In the genomic region with DNA sequence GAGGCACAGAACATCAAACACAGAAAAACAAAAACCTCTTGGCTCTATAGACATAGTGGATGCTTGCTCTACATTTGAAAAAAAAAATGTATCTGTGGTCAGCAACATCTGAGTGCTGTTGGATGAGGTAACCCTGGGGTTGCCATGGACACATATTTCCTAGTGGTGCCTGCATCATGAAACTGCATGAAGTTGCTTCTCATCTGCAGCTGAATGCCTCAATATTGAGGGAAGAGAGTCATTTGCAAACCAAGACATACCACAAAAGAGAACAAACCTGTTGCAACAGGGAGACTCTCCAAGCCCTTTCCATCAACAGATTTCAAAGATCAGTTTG, we compare ENCODE assay signal across 17 cellular contexts.
DNase-seq lines count a peak whose midpoint lies in the region; ATAC-seq, FAIRE-seq and TF ChIP-seq lines count a peak whose summit lies in the region.
"Had no signal": no experiment of that assay in that cellular context is flagged by ENCODE, and none has a peak within 500 bp of the region (broad histone marks: within the 10 kb centered on the region; RNA-seq: fewer than 3 reads in every experiment).

No MANE protein-coding gene starts in this region.

- peaks cover 41% of the 10 kb centered on the region for H3K4me1 Mint-ChIP-seq in neural progenitor cell
- H3K4me1 Mint-ChIP-seq: T-helper 17 cell had no signal

- peaks cover 2% of the 10 kb centered on the region for H3K27me3 Mint-ChIP-seq in neural progenitor cell (ENCODE audit: insufficient read depth, low read depth)

- H3K9me3 ChIP-seq in neural progenitor cell (ENCODE audit: low read depth) (no peaks in the 10 kb centered on the region), HepG2 (ENCODE audit: low read length) (no peaks in the 10 kb centered on the region)

- H3K79me2 ChIP-seq in neural progenitor cell (ENCODE audit: low read depth) (no peaks in the 10 kb centered on the region), HepG2 (ENCODE audit: insufficient read depth, low read length) (no peaks in the 10 kb centered on the region)

- H3K4me3 Mint-ChIP-seq in neural progenitor cell = no peak overlapping the region
- H3K4me3 Mint-ChIP-seq: CD8-positive, alpha-beta T cell; nephron progenitor cell; T-helper 17 cell had no signal

- CTCF ChIA-PET in RWPE1 (lab: Yijun Ruan, JAX) = no interaction called here
- CTCF ChIA-PET in HepG2 (lab: Yijun Ruan, JAX; ENCODE audit: low intra/inter-chr PET ratio, low total read pairs) = no interaction called here

- TF ChIP-seq POLR2A in NB4 (IDR thresholded peaks at IDR 0.05; ENCODE audit: extremely low read depth, insufficient read length) (no peak), HepG2 (IDR thresholded peaks at IDR 0.05; ENCODE audit: insufficient read depth in 1 of 2, low read depth in 2 of 2, low read length in 2 of 2) (no peak)

- H3K4me3 ChIP-seq in NB4 (ENCODE audit: low read depth, low read length) (no peak overlapping the region), epithelial cell of esophagus (ENCODE audit: low read length) (no peak overlapping the region), neural progenitor cell (no peak overlapping the region), HepG2 (replicated peaks in 1 of 3; ENCODE audit: insufficient read depth in 1 of 3, low read depth in 2 of 3, low read length in 3 of 3) (no peak overlapping the region)

- no peak overlapping the region for H3K27ac ChIP-seq in neural progenitor cell
- no peak overlapping the region for H3K27ac ChIP-seq in RWPE1
- no peak overlapping the region for H3K27ac ChIP-seq in HepG2 (ENCODE audit: extremely low read length, insufficient read depth, low read length)

- no peak overlapping the region for H2AFZ ChIP-seq in neural progenitor cell (replicated peaks)
- H2AFZ ChIP-seq in HepG2 (ENCODE audit: low read length) = no peak overlapping the region

- no peaks in the 10 kb centered on the region for H4K20me1 ChIP-seq in neural progenitor cell (ENCODE audit: low read depth)
- no peaks in the 10 kb centered on the region for H4K20me1 ChIP-seq in HepG2 (ENCODE audit: insufficient read depth, low read length)

- no peak for ATAC-seq in HepG2
- ATAC-seq: CD8-positive, alpha-beta T cell; left ventricle myocardium superior; T-helper 17 cell had no signal

- H3K27ac Mint-ChIP-seq in neural progenitor cell = peak overlapping the region; percentile 87
- H3K27ac Mint-ChIP-seq: CD8-positive, alpha-beta T cell; nephron progenitor cell; T-helper 17 cell had no signal

- no peaks in the 10 kb centered on the region for H3K27me3 ChIP-seq in neural progenitor cell
- H3K27me3 ChIP-seq in HepG2 (ENCODE audit: control insufficient read depth in 1 of 2, insufficient read depth in 2 of 2, low read length in 2 of 2) = peaks cover 0 to 10% of the 10 kb centered on the region in 2 experiments; a peak in 3 of 5 replicates

- no peak for TF ChIP-seq CTCF in NB4 (IDR thresholded peaks at IDR 0.05; ENCODE audit: low read depth, low read length)
- TF ChIP-seq CTCF in epithelial cell of esophagus (IDR thresholded peaks at IDR 0.05; ENCODE audit: insufficient read depth, low read depth, low read length, missing control alignments) = no peak
- TF ChIP-seq CTCF in neural progenitor cell (IDR thresholded peaks at IDR 0.05) = no peak
- no peak for TF ChIP-seq CTCF in RWPE1 (conservative IDR thresholded peaks at IDR 0.05; ENCODE audit: low read depth)
- no peak for TF ChIP-seq CTCF in HepG2 (CRISPR knock-in tag; IDR thresholded peaks at IDR 0.05)

- H3K4me1 ChIP-seq in neural progenitor cell = no peaks in the 10 kb centered on the region
- no peaks in the 10 kb centered on the region for H3K4me1 ChIP-seq in HepG2 (ENCODE audit: insufficient read depth, low read length)

- no TSS peak for BruUV-seq in HepG2 (replicated peaks; lab: Mats Ljungman, UMichigan)

- POLR2A ChIA-PET in RWPE1 (lab: Yijun Ruan, JAX; ENCODE audit: low non-redundant PET) = no interaction called here
- POLR2A ChIA-PET in HepG2 (lab: Yijun Ruan, JAX) = no interaction called here

- intact Hi-C loops in HepG2 (cut with micrococcal nuclease; ENCODE audit: unreplicated experiment) = no loop called here

- TF ChIP-seq EP300 in HepG2 (IDR thresholded peaks at IDR 0.05; ENCODE audit: low read depth in 2 of 2, low read length in 2 of 2) = no peak
- no peak for TF ChIP-seq EP300 in HepG2 (CRISPR knock-in tag; IDR thresholded peaks at IDR 0.05; ENCODE audit: borderline replicate concordance)

- H3K9me3 Mint-ChIP-seq in neural progenitor cell = peaks cover 2% of the 10 kb centered on the region
- H3K9me3 Mint-ChIP-seq: CD8-positive, alpha-beta T cell; nephron progenitor cell had no signal

- H3K36me3 ChIP-seq in neural progenitor cell = no peaks in the 10 kb centered on the region
- H3K36me3 ChIP-seq in HepG2 (replicated peaks in 1 of 2; ENCODE audit: control insufficient read depth in 1 of 2, insufficient read depth in 2 of 2, low read length in 2 of 2) = no peaks in the 10 kb centered on the region

- in situ Hi-C loops in HepG2 (cut with HindIII; ENCODE audit: extremely low pct_ligation_motif_present, low pct_unique_long_range_greater_than_20kb) = no loop called here

- H3F3A ChIP-seq in neural progenitor cell (ENCODE audit: low read depth) = no peaks in the 10 kb centered on the region

- no peak overlapping the region for H3K4me2 ChIP-seq in neural progenitor cell
- H3K4me2 ChIP-seq in HepG2 (ENCODE audit: low read depth, low read length) = no peak overlapping the region

- H3K9ac ChIP-seq in neural progenitor cell (no peak overlapping the region), HepG2 (ENCODE audit: insufficient read depth, low read depth, low read length) (no peak overlapping the region)

- DNase-seq in GM03348 (ENCODE audit: low spot score) (peak; percentile 53), NB4 (ENCODE audit: low read depth) (peak; percentile 7), epithelial cell of esophagus (ENCODE audit: low read depth) (peak; percentile 45), neural progenitor cell (ENCODE audit: low spot score) (no peak), RWPE1 (ENCODE audit: low spot score) (no peak), NCI-H2029 treated with DMSO at 0.1 percent for 48 hours (lab: John Stamatoyannopoulos, UW) (no peak), HepG2 (ENCODE audit: low spot score) (no peak)
- DNase-seq in stimulated activated CD4-positive, alpha-beta T cell treated with anti-CD3 and anti-CD28 coated beads, Interleukin-4, amount 100 ng/mL, for 4 hours = no peak
- DNase-seq: activated CD4-positive, alpha-beta T cell treated with anti-CD3 and anti-CD28 coated beads for 4 hours; CD8-positive, alpha-beta T cell; effector CD4-positive, alpha-beta T cell; left ventricle myocardium superior; NCI-H1092 treated with DMSO at 0.1 percent for 48 hours; NCI-H446; nephron progenitor cell; RPMI8226; T-helper 17 cell had no signal

- FAIRE-seq in HepG2 (lab: Jason Lieb, UNC) = no peak

- H3K36me3 Mint-ChIP-seq in neural progenitor cell = no peaks in the 10 kb centered on the region
- H3K36me3 Mint-ChIP-seq: CD8-positive, alpha-beta T cell had no signal

- TF ChIP-seq RAD21 in HepG2 (CRISPR knock-in tag; IDR thresholded peaks at IDR 0.05) = no peak

TF ChIP-seq in HepG2, 621 proteins besides CTCF, POLR2A, EP300 and RAD21:
- TF ChIP-seq BHLHE40 (IDR thresholded peaks at IDR 0.05; ENCODE audit: low read length) (no peak), ZC3H4 (CRISPR knock-in tag; IDR thresholded peaks at IDR 0.05; ENCODE audit: borderline replicate concordance) (no peak), ZNF670 (CRISPR knock-in tag; IDR thresholded peaks at IDR 0.05; ENCODE audit: borderline replicate concordance) (no peak), ZNF792 (CRISPR knock-in tag; IDR thresholded peaks at IDR 0.05) (no peak), ARNT2 (CRISPR knock-in tag; IDR thresholded peaks at IDR 0.05; ENCODE audit: low read depth) (no peak)
- TF ChIP-seq, protein P1, sequence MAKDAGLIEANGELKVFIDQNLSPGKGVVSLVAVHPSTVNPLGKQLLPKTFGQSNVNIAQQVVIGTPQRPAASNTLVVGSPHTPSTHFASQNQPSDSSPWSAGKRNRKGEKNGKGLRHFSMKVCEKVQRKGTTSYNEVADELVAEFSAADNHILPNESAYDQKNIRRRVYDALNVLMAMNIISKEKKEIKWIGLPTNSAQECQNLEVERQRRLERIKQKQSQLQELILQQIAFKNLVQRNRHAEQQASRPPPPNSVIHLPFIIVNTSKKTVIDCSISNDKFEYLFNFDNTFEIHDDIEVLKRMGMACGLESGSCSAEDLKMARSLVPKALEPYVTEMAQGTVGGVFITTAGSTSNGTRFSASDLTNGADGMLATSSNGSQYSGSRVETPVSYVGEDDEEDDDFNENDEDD (CRISPR knock-in tag; IDR thresholded peaks at IDR 0.05; ENCODE audit: borderline replicate concordance) = no peak
- TF ChIP-seq, protein P2, sequence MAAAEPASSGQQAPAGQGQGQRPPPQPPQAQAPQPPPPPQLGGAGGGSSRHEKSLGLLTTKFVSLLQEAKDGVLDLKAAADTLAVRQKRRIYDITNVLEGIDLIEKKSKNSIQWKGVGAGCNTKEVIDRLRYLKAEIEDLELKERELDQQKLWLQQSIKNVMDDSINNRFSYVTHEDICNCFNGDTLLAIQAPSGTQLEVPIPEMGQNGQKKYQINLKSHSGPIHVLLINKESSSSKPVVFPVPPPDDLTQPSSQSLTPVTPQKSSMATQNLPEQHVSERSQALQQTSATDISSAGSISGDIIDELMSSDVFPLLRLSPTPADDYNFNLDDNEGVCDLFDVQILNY (CRISPR knock-in tag; conservative IDR thresholded peaks at IDR 0.05) = no peak
- TF ChIP-seq, protein P3, sequence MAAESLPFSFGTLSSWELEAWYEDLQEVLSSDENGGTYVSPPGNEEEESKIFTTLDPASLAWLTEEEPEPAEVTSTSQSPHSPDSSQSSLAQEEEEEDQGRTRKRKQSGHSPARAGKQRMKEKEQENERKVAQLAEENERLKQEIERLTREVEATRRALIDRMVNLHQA (CRISPR knock-in tag; IDR thresholded peaks at IDR 0.05) = no peak

Comparison
In these comparisons a context has a peak if more than half of its experiments do, and no peak if none do; other contexts are left out.
1. DNase-seq: peak in GM03348 (single experiment), NB4 (single experiment) and epithelial cell of esophagus (single experiment); none in neural progenitor cell (single experiment), RWPE1 (single experiment), stimulated activated CD4-positive, alpha-beta T cell treated with anti-CD3 and anti-CD28 coated beads, Interleukin-4, amount 100 ng/mL, for 4 hours (0 of 2), NCI-H2029 treated with DMSO at 0.1 percent for 48 hours (single experiment) and HepG2 (single experiment).